In genomic region chr2:112268547-112268946, GRCh38 we compare ENCODE assay signal across 34 cellular contexts.
"Had no signal": no experiment of that assay in that cellular context is flagged by ENCODE, and none has a peak within 500 bp of the region (broad histone marks: within the 10 kb centered on the region; RNA-seq: fewer than 3 reads in every experiment).

No MANE protein-coding gene starts in this region.

- H3K36me3 ChIP-seq: ascending aorta had no signal

- H3K4me1 Mint-ChIP-seq: activated B cell treated with CpG ODN at 0.5 μM for 24 hours; activated naive CD4-positive, alpha-beta T cell treated with anti-CD3 and anti-CD28 coated beads, Interleukin-2, amount 50 U/mL, for 24 hours; T-cell; T-helper 17 cell had no signal

- H3K27ac ChIP-seq: ascending aorta, PC-9, RWPE1, VCaP had no signal

- H3K27ac Mint-ChIP-seq: activated B cell treated with CpG ODN at 0.5 μM for 24 hours; activated CD8-positive, alpha-beta T cell treated with anti-CD3 and anti-CD28 coated beads for 36 hours; activated naive CD4-positive, alpha-beta T cell treated with anti-CD3 and anti-CD28 coated beads, Interleukin-2, amount 50 U/mL, for 24 hours; activated naive CD8-positive, alpha-beta T cell treated with anti-CD3 and anti-CD28 coated beads, Interleukin-2, amount 10 ng/mL, durations not matched to agents 7 days and 5 days; activated T-helper 2 cell treated with anti-CD3 and anti-CD28 coated beads, Interferon-gamma antibody, Interleukin-2, Interleukin-4, amounts not matched to agents 10 μg/mL and 5 μg/mL and 100 μg/mL, durations not matched to agents 14 hours and 24 hours and 36 hours; T-cell; T-helper 17 cell had no signal

- H3K4me1 ChIP-seq: ascending aorta had no signal

- FAIRE-seq: RCC 7860 had no signal

- H3K27me3 Mint-ChIP-seq: activated B cell treated with CpG ODN at 0.5 μM for 24 hours; activated CD8-positive, alpha-beta T cell treated with anti-CD3 and anti-CD28 coated beads for 36 hours; activated naive CD4-positive, alpha-beta T cell treated with anti-CD3 and anti-CD28 coated beads, Interleukin-2, amount 50 U/mL, for 24 hours; T-cell; T-helper 17 cell had no signal

- H3K4me2 ChIP-seq: PC-9 had no signal

- H3K9me3 ChIP-seq: ascending aorta had no signal

- H2AFZ ChIP-seq: PC-9 had no signal

- DNase-seq: activated B cell treated with CpG ODN at 0.5 μM for 24 hours; activated CD4-positive, alpha-beta T cell treated with anti-CD3 and anti-CD28 coated beads for 4 hours; activated CD4-positive, CD25-positive, alpha-beta regulatory T cell treated with anti-CD3 and anti-CD28 coated beads, Interleukin-2, amount 50 U/mL, for 72 hours; activated CD8-positive, alpha-beta T cell treated with anti-CD3 and anti-CD28 coated beads for 36 hours; activated gamma-delta T cell; activated naive CD4-positive, alpha-beta T cell treated with Interleukin-2 at 50 U/mL for 16 hours; activated naive CD8-positive, alpha-beta T cell treated with anti-CD3 and anti-CD28 coated beads, Interleukin-2, amount 10 ng/mL, durations not matched to agents 7 days and 5 days; activated T-cell treated with anti-CD3 and anti-CD28 coated beads, Interleukin-2, amount 50 U/mL, for 1 hour; amygdala; caudate nucleus; cerebellar nuclear complex; Kasumi-1; MM.1S; MV-4-11; NCI-H1092; NCI-H1436 treated with DMSO at 0.1 percent for 48 hours; NCI-H1694 treated with DMSO at 0.1 percent for 48 hours; NCI-H2029; NCI-H345; NCI-H524 treated with DMSO at 0.1 percent for 48 hours; NK-92 treated with Interleukin-12 subunit alpha and Interleukin-12 subunit beta, amount 100 ng/mL, for 24 hours; PC-9; SIG-M5; T-cell; T-helper 17 cell; T-helper 9 cell had no signal

- H3K4me3 Mint-ChIP-seq: activated B cell treated with CpG ODN at 0.5 μM for 24 hours; activated CD8-positive, alpha-beta T cell treated with anti-CD3 and anti-CD28 coated beads for 36 hours; activated naive CD4-positive, alpha-beta T cell treated with anti-CD3 and anti-CD28 coated beads, Interleukin-2, amount 50 U/mL, for 24 hours; activated naive CD8-positive, alpha-beta T cell treated with anti-CD3 and anti-CD28 coated beads, Interleukin-2, amount 10 ng/mL, durations not matched to agents 7 days and 5 days; T-cell; T-helper 17 cell had no signal

- H3K36me3 Mint-ChIP-seq: activated naive CD4-positive, alpha-beta T cell treated with anti-CD3 and anti-CD28 coated beads, Interleukin-2, amount 50 U/mL, for 24 hours had no signal

- H3K27me3 ChIP-seq: ascending aorta had no signal

- H3K4me3 ChIP-seq: ascending aorta, PC-9 had no signal

- ATAC-seq: activated CD8-positive, alpha-beta T cell treated with anti-CD3 and anti-CD28 coated beads for 36 hours; Right ventricle myocardium inferior; SK-N-SH treated with all-trans-retinoic acid at 6 μM for 48 hours; T-cell; T-helper 17 cell had no signal
